8 cellular contexts compared by ENCODE assay signal in genomic region chr7:1137517-1138167, GRCh38. TPM values are rescaled to one million over a fixed set of nuclear protein-coding genes. Genes with fewer than 3 reads are reported as not detected.
DNase-seq lines count a peak whose midpoint lies in the region; ATAC-seq and TF ChIP-seq lines count a peak whose summit lies in the region.

No MANE protein-coding gene starts in this region.

- H3K4me3 ChIP-seq in AG09309 (ENCODE audit: control insufficient read depth, low read depth, low read length), result peak overlapping the region; percentile 84
- H3K4me3 ChIP-seq in iPS-11a (ENCODE audit: low read depth, low read length), result peak overlapping the region; percentile 81

- no peaks in the 10 kb centered on the region for H3K27me3 Mint-ChIP-seq in activated T-helper 2 cell treated with anti-CD3 and anti-CD28 coated beads, Interferon-gamma antibody, Interleukin-2, Interleukin-4, amounts not matched to agents 10 μg/mL and 5 μg/mL and 100 μg/mL, durations not matched to agents 14 hours and 24 hours and 36 hours (ENCODE audit: low read depth)

- no peaks in the 10 kb centered on the region for H3K9me3 Mint-ChIP-seq in activated T-helper 2 cell treated with anti-CD3 and anti-CD28 coated beads, Interferon-gamma antibody, Interleukin-2, Interleukin-4, amounts not matched to agents 10 μg/mL and 5 μg/mL and 100 μg/mL, durations not matched to agents 14 hours and 24 hours and 36 hours
- no peaks in the 10 kb centered on the region for H3K9me3 Mint-ChIP-seq in stimulated activated effector memory CD8-positive, alpha-beta T cell treated with anti-CD3 and anti-CD28 coated beads, Interleukin-12 subunit alpha, Interleukin-12 subunit beta, amount 100 ng/mL, for 72 hours

- DNase-seq in AG09309 (ENCODE audit: low read depth) (no peak), GM10248 (ENCODE audit: extremely low spot score) (no peak), HuH-7 (ENCODE audit: low spot score) (no peak)
- no peak for DNase-seq in activated T-helper 2 cell treated with anti-CD3 and anti-CD28 coated beads, Interferon-gamma antibody, Interleukin-2, Interleukin-4, amounts not matched to agents 10 μg/mL and 5 μg/mL and 100 μg/mL, durations not matched to agents 14 hours and 24 hours and 36 hours (ENCODE audit: low spot score)
- no peak for DNase-seq in stimulated activated effector memory CD8-positive, alpha-beta T cell treated with anti-CD3 and anti-CD28 coated beads, Interleukin-12 subunit alpha, Interleukin-12 subunit beta, amount 100 ng/mL, for 72 hours (ENCODE audit: low spot score in 2 of 2)

- H3K4me3 Mint-ChIP-seq in activated T-helper 2 cell treated with anti-CD3 and anti-CD28 coated beads, Interferon-gamma antibody, Interleukin-2, Interleukin-4, amounts not matched to agents 10 μg/mL and 5 μg/mL and 100 μg/mL, durations not matched to agents 14 hours and 24 hours and 36 hours (ENCODE audit: low read depth), result peak overlapping the region; percentile 87
- H3K4me3 Mint-ChIP-seq in stimulated activated effector memory CD8-positive, alpha-beta T cell treated with anti-CD3 and anti-CD28 coated beads, Interleukin-12 subunit alpha, Interleukin-12 subunit beta, amount 100 ng/mL, for 72 hours, result peak overlapping the region; percentile 69

- H3K4me1 Mint-ChIP-seq in activated T-helper 2 cell treated with anti-CD3 and anti-CD28 coated beads, Interferon-gamma antibody, Interleukin-2, Interleukin-4, amounts not matched to agents 10 μg/mL and 5 μg/mL and 100 μg/mL, durations not matched to agents 14 hours and 24 hours and 36 hours (ENCODE audit: low read depth), result peaks cover 9% of the 10 kb centered on the region
- peaks cover 11% of the 10 kb centered on the region for H3K4me1 Mint-ChIP-seq in stimulated activated effector memory CD8-positive, alpha-beta T cell treated with anti-CD3 and anti-CD28 coated beads, Interleukin-12 subunit alpha, Interleukin-12 subunit beta, amount 100 ng/mL, for 72 hours

- CTCF ChIA-PET in GM10248 (lab: Yijun Ruan, JAX), result interaction anchor here (0.9 to 5.7 kb wide), 15 partner anchors 13 to 144 kb away, joined by 3 to 36 read pairs (median 5); partner anchors contain the start of gene GPER1

- H3K27ac Mint-ChIP-seq in activated T-helper 2 cell treated with anti-CD3 and anti-CD28 coated beads, Interferon-gamma antibody, Interleukin-2, Interleukin-4, amounts not matched to agents 10 μg/mL and 5 μg/mL and 100 μg/mL, durations not matched to agents 14 hours and 24 hours and 36 hours, result peak overlapping the region; percentile 87
- H3K27ac Mint-ChIP-seq in stimulated activated effector memory CD8-positive, alpha-beta T cell treated with anti-CD3 and anti-CD28 coated beads, Interleukin-12 subunit alpha, Interleukin-12 subunit beta, amount 100 ng/mL, for 72 hours, result peak overlapping the region; percentile 2

- intact Hi-C loops in activated T-helper 2 cell treated with anti-CD3 and anti-CD28 coated beads, Interferon-gamma antibody, Interleukin-2, Interleukin-4, amounts not matched to agents 10 μg/mL and 5 μg/mL and 100 μg/mL, durations not matched to agents 14 hours and 24 hours and 36 hours (cut with micrococcal nuclease), result loop anchor here (1.0 to 5.0 kb wide), 3 partner anchors 23 to 50 kb away; partner anchors contain the start of genes GPER1 and ZFAND2A

- no peaks in the 10 kb centered on the region for H3K36me3 Mint-ChIP-seq in activated T-helper 2 cell treated with anti-CD3 and anti-CD28 coated beads, Interferon-gamma antibody, Interleukin-2, Interleukin-4, amounts not matched to agents 10 μg/mL and 5 μg/mL and 100 μg/mL, durations not matched to agents 14 hours and 24 hours and 36 hours (ENCODE audit: low read depth)
- peaks cover 3% of the 10 kb centered on the region for H3K36me3 Mint-ChIP-seq in stimulated activated effector memory CD8-positive, alpha-beta T cell treated with anti-CD3 and anti-CD28 coated beads, Interleukin-12 subunit alpha, Interleukin-12 subunit beta, amount 100 ng/mL, for 72 hours

- TF ChIP-seq CTCF in AG09309 (IDR thresholded peaks at IDR 0.05; ENCODE audit: control insufficient read depth, insufficient read depth, low read depth, low read length, missing control alignments) (no peak), GM10248 (IDR thresholded peaks at IDR 0.05; ENCODE audit: control extremely low read depth, extremely low read depth, low read depth, missing control alignments) (no peak)

- peak; percentile 32 for TF ChIP-seq POLR2A in GM19099 (IDR thresholded peaks at IDR 0.05; ENCODE audit: extremely low read depth, insufficient read length, low read depth)

- POLR2A ChIA-PET in GM10248 (lab: Yijun Ruan, JAX), result interaction anchor here (0.6 kb wide), 1 partner anchor 72 kb away, joined by 3 read pairs; no protein-coding TSS in a partner anchor

- ATAC-seq in HG03196 (IDR thresholded peaks at IDR 0.05; ENCODE audit: unreplicated experiment), result peak; percentile 53
- peak; percentile 78 for ATAC-seq in stimulated activated effector memory CD8-positive, alpha-beta T cell treated with anti-CD3 and anti-CD28 coated beads, Interleukin-12 subunit alpha, Interleukin-12 subunit beta, amount 100 ng/mL, for 72 hours

RNA-seq across cellular contexts. Expression of gene ZFAND2A, which starts 22.4 kb away (rescaled TPM):
- 20.5 and 21.9 TPM in 2 replicates for total RNA-seq in activated T-helper 2 cell treated with anti-CD3 and anti-CD28 coated beads, Interferon-gamma antibody, Interleukin-2, Interleukin-4, amounts not matched to agents 10 μg/mL and 5 μg/mL and 100 μg/mL, durations not matched to agents 14 hours and 24 hours and 36 hours

RNA-seq across cellular contexts. Expression of gene GPER1, which starts 49.7 kb away (rescaled TPM):
- total RNA-seq in activated T-helper 2 cell treated with anti-CD3 and anti-CD28 coated beads, Interferon-gamma antibody, Interleukin-2, Interleukin-4, amounts not matched to agents 10 μg/mL and 5 μg/mL and 100 μg/mL, durations not matched to agents 14 hours and 24 hours and 36 hours, result 0.37 and 0.46 TPM in 2 replicates
